23 cellular contexts compared by ENCODE assay signal in genomic region chr11:59625703-59626102, GRCh38.
"Had no signal": no experiment of that assay in that cellular context is flagged by ENCODE, and none has a peak within 500 bp of the region (broad histone marks: within the 10 kb centered on the region; RNA-seq: fewer than 3 reads in every experiment).

No MANE protein-coding gene starts in this region.

- H3K4me1 Mint-ChIP-seq: immature natural killer cell; stimulated activated naive B cell treated with anti-CD40 and anti-IgM and Interleukin-4, amounts not matched to agents 10 μg/mL and 1 μg/mL and 100 μg/mL, for 72 hours had no signal

- H3K9me3 Mint-ChIP-seq: immature natural killer cell; naive thymus-derived CD4-positive, alpha-beta T cell; natural killer cell treated with Interleukin-12 subunit alpha and Interleukin-12 subunit beta and Interleukin-15 and Interleukin-18, amount 100 ng/mL, for 72 hours; stimulated activated naive B cell treated with anti-CD40 and anti-IgM and Interleukin-4, amounts not matched to agents 10 μg/mL and 1 μg/mL and 100 μg/mL, for 72 hours had no signal

- H3K4me3 ChIP-seq: left ventricle myocardium inferior, lung, mucosa of descending colon, pancreas, right atrium auricular region, right lobe of liver, smooth muscle cell, stomach, testis, thyroid gland, transverse colon, upper lobe of left lung, vagina had no signal

- H3K36me3 Mint-ChIP-seq: natural killer cell treated with Interleukin-12 subunit alpha and Interleukin-12 subunit beta and Interleukin-15 and Interleukin-18, amount 100 ng/mL, for 72 hours had no signal

- H3K4me3 Mint-ChIP-seq: immature natural killer cell; naive thymus-derived CD4-positive, alpha-beta T cell; natural killer cell treated with Interleukin-12 subunit alpha and Interleukin-12 subunit beta and Interleukin-15 and Interleukin-18, amount 100 ng/mL, for 72 hours; stimulated activated naive B cell treated with anti-CD40 and anti-IgM and Interleukin-4, amounts not matched to agents 10 μg/mL and 1 μg/mL and 100 μg/mL, for 72 hours had no signal

- H3K27me3 Mint-ChIP-seq: naive thymus-derived CD4-positive, alpha-beta T cell; natural killer cell treated with Interleukin-12 subunit alpha and Interleukin-12 subunit beta and Interleukin-15 and Interleukin-18, amount 100 ng/mL, for 72 hours; stimulated activated naive B cell treated with anti-CD40 and anti-IgM and Interleukin-4, amounts not matched to agents 10 μg/mL and 1 μg/mL and 100 μg/mL, for 72 hours had no signal

- DNase-seq: hippocampal formation; immature natural killer cell; left ventricle myocardium inferior; midbrain; mucosa of descending colon; naive thymus-derived CD4-positive, alpha-beta T cell; nucleus accumbens; pancreas; right lobe of liver; stimulated activated CD4-positive, alpha-beta T cell treated with anti-CD3 and anti-CD28 coated beads, Interleukin-2, amount 100 ng/mL, for 24 hours; stimulated activated CD4-positive, alpha-beta T cell treated with anti-CD3 and anti-CD28 coated beads, Interleukin-4, amount 100 ng/mL, for 1 hour; stimulated activated naive B cell treated with anti-CD40 and anti-IgM and Interleukin-4, amounts not matched to agents 10 μg/mL and 1 μg/mL and 100 μg/mL, for 72 hours; stimulated activated naive CD8-positive, alpha-beta T cell treated with anti-CD3 and anti-CD28 coated beads, Interleukin-15, Interleukin-2, amounts not matched to agents 100 U/mL and 50 U/mL, for 24 hours; stomach; testis; thyroid gland; transverse colon; upper lobe of left lung had no signal

- H3K4me2 ChIP-seq: smooth muscle cell had no signal

- H3K27me3 ChIP-seq: pancreas, right atrium auricular region, right lobe of liver, stomach, testis, thyroid gland, transverse colon, upper lobe of left lung, vagina had no signal

- H3K9me3 ChIP-seq: left ventricle myocardium inferior, mucosa of descending colon, pancreas, right atrium auricular region, right lobe of liver, stomach, testis, thyroid gland, transverse colon, upper lobe of left lung, vagina had no signal

- H3K27ac ChIP-seq: left ventricle myocardium inferior, pancreas, right atrium auricular region, right lobe of liver, stomach, testis, thyroid gland, transverse colon, upper lobe of left lung, vagina had no signal

- H3K4me1 ChIP-seq: left ventricle myocardium inferior, right atrium auricular region, right lobe of liver, stomach, testis, thyroid gland, transverse colon, upper lobe of left lung, vagina had no signal

- H3K27ac Mint-ChIP-seq: immature natural killer cell; naive thymus-derived CD4-positive, alpha-beta T cell; natural killer cell treated with Interleukin-12 subunit alpha and Interleukin-12 subunit beta and Interleukin-15 and Interleukin-18, amount 100 ng/mL, for 72 hours; stimulated activated naive B cell treated with anti-CD40 and anti-IgM and Interleukin-4, amounts not matched to agents 10 μg/mL and 1 μg/mL and 100 μg/mL, for 72 hours had no signal

- H3K36me3 ChIP-seq: left ventricle myocardium inferior, pancreas, right atrium auricular region, right lobe of liver, thyroid gland, transverse colon, vagina had no signal

- ATAC-seq: mucosa of descending colon; naive thymus-derived CD4-positive, alpha-beta T cell; natural killer cell treated with Interleukin-12 subunit alpha and Interleukin-12 subunit beta and Interleukin-15 and Interleukin-18, amount 100 ng/mL, for 72 hours; pancreas; right lobe of liver; stimulated activated naive B cell treated with anti-CD40 and anti-IgM and Interleukin-4, amounts not matched to agents 10 μg/mL and 1 μg/mL and 100 μg/mL, for 72 hours; stimulated activated naive CD8-positive, alpha-beta T cell treated with anti-CD3 and anti-CD28 coated beads, Interleukin-15, Interleukin-2, amounts not matched to agents 100 U/mL and 50 U/mL, for 24 hours had no signal
